8 cellular contexts compared by ENCODE assay signal in the genomic region with DNA sequence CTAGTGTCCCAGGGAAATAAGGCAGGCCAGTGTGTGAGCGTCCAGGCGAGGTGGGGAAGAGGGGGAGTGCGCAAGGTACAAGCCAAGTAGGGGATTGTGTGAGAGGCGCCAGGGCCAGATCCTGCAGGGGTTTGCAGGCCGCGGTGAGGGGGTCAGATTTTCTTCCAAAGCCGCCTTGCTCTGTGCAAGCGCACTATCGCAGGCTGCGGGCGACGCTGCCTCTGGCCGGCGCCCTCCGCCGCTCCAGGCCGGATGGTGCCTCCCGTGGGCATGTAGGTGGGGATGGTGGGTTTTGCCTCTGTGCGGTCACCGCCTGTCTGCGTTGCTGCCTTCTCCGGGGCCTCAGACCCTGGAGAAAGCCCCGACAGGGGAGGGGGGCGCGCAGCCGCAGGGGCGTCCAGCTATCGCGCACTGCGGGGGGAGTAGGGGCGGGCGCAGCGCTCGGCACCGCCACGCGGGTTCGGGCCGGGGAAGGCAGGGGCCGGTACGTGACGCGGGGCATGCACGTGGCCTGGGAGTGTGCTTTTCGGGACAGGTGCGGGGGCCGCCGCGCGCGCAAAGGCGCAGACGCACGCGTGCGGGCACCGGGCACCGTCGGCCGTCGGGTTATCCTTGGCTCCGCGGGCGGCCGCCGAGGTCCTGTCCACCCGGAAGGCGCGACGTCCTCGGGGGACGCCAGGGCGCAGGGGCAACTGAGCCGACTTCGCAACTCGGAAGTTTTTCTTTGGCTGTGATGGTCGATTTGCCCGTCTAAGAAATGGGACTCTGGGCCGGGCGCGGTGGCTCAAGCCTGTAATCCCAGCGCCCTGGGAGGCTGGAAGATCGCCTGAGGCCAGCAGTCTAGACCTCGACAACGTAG. TPM values are rescaled to one million over a fixed set of nuclear protein-coding genes. Genes with fewer than 3 reads are reported as not detected.
DNase-seq lines count a peak whose midpoint lies in the region; ATAC-seq and TF ChIP-seq lines count a peak whose summit lies in the region.

No MANE protein-coding gene starts in this region.

- intact Hi-C loops in IMR-90 (cut with micrococcal nuclease): loop anchor here (2.0 to 10.0 kb wide), 4 partner anchors 42 to 186 kb away; partner anchors contain the start of gene USP7
- intact Hi-C loops in activated CD8-positive, alpha-beta T cell treated with anti-CD3 and anti-CD28 coated beads for 36 hours (cut with micrococcal nuclease): loop anchor here (2.0 to 5.0 kb wide), 3 partner anchors 18 to 128 kb away; partner anchors contain the start of gene USP7

- peak overlapping the region; percentile 98 for H3K27ac Mint-ChIP-seq in activated CD8-positive, alpha-beta T cell treated with anti-CD3 and anti-CD28 coated beads for 36 hours
- peak overlapping the region; percentile 71 to 97 for H3K27ac Mint-ChIP-seq in effector memory CD8-positive, alpha-beta T cell
- peak overlapping the region; percentile 91 for H3K27ac Mint-ChIP-seq in mesothelial cell of epicardium

- peak overlapping the region; percentile 43 for H2BK120ac ChIP-seq in IMR-90 (ENCODE audit: low read depth, low read length)

- H3K18ac ChIP-seq in IMR-90 (ENCODE audit: low read depth, low read length): peak overlapping the region; percentile 79

- TF ChIP-seq CTCF in AG04449 (IDR thresholded peaks at IDR 0.05; ENCODE audit: insufficient read depth, low read length, missing control alignments) (peak; percentile 2), IMR-90 (conservative IDR thresholded peaks at IDR 0.05; ENCODE audit: low read depth, low read length) (no peak), mesothelial cell of epicardium (IDR thresholded peaks at IDR 0.05; ENCODE audit: unreplicated experiment) (no peak)
- TF ChIP-seq CTCF in activated CD8-positive, alpha-beta T cell treated with anti-CD3 and anti-CD28 coated beads for 36 hours (IDR thresholded peaks at IDR 0.05): no peak

- H3K14ac ChIP-seq in IMR-90 (replicated peaks; ENCODE audit: low read depth, low read length): peak overlapping the region; percentile 79

- no peaks in the 10 kb centered on the region for H3K9me3 ChIP-seq in IMR-90 (ENCODE audit: control insufficient read depth, insufficient read depth, low read length)

- peak overlapping the region; percentile 72 for H4K91ac ChIP-seq in IMR-90 (ENCODE audit: insufficient read depth, low read depth, low read length)

- peak overlapping the region; percentile 77 for H3K27ac ChIP-seq in IMR-90 (ENCODE audit: insufficient read depth, low read length)

- peaks cover 25% of the 10 kb centered on the region for H3K36me3 Mint-ChIP-seq in activated CD8-positive, alpha-beta T cell treated with anti-CD3 and anti-CD28 coated beads for 36 hours (ENCODE audit: low read depth)
- H3K36me3 Mint-ChIP-seq in effector memory CD8-positive, alpha-beta T cell (ENCODE audit: insufficient read depth): peaks cover 49% of the 10 kb centered on the region
- H3K36me3 Mint-ChIP-seq in mesothelial cell of epicardium: peaks cover 3% of the 10 kb centered on the region

- peak overlapping the region; percentile 85 for H2BK5ac ChIP-seq in IMR-90 (ENCODE audit: low read depth, low read length, poor library complexity, severe bottlenecking)

- H4K20me1 ChIP-seq in IMR-90 (ENCODE audit: insufficient read depth, low read length): peaks cover 29% of the 10 kb centered on the region

- in situ Hi-C loops in IMR-90 (cut with MboI; ENCODE audit: low sequenced_read_pairs): loop anchor here (10.0 kb wide), 1 partner anchor 126 kb away; the partner anchor contains the start of gene USP7

- peaks cover 0 to 10% of the 10 kb centered on the region in 2 experiments; a peak in 2 of 4 replicates for H3K79me1 ChIP-seq in IMR-90 (ENCODE audit: low read depth in 1 of 2, low read length in 2 of 2)

- H3K9ac ChIP-seq in IMR-90 (ENCODE audit: low read depth, low read length): peak overlapping the region; percentile 76

- H3K4me3 ChIP-seq in AG04449 (ENCODE audit: low read depth, low read length) (peak overlapping the region; percentile 68), IMR-90 (ENCODE audit: insufficient read depth, low read depth, low read length) (peak overlapping the region; percentile 61)

- H3K4me2 ChIP-seq in IMR-90 (ENCODE audit: low read depth, low read length): peak overlapping the region; percentile 93

- DNase-seq in AG04449 (ENCODE audit: low read depth, low spot score) (no peak), IMR-90 (no peak), mesothelial cell of epicardium (ENCODE audit: low spot score in 2 of 2, unreplicated experiment in 2 of 2) (peak; percentile 32 to 63), NCI-H1105 (lab: John Stamatoyannopoulos, UW) (no peak), cerebellar nuclear complex (lab: John Stamatoyannopoulos, UW) (no peak)
- peak; percentile 64 for DNase-seq in activated CD8-positive, alpha-beta T cell treated with anti-CD3 and anti-CD28 coated beads for 36 hours
- DNase-seq in effector memory CD8-positive, alpha-beta T cell: peak; percentile 14 to 26 (median 24)
- DNase-seq in stimulated activated naive CD8-positive, alpha-beta T cell treated with anti-CD3 and anti-CD28 coated beads, Interleukin-15, Interleukin-2, amounts not matched to agents 100 U/mL and 50 U/mL, for 24 hours: peak; percentile 71

- peak overlapping the region; percentile 86; the same call in 1 of the 2 replicates for H3K56ac ChIP-seq in IMR-90 (ENCODE audit: extremely low read depth, insufficient read depth, low read length)

- H2AFZ ChIP-seq in IMR-90 (replicated peaks; ENCODE audit: low read length, poor library complexity): peak overlapping the region; percentile 92

- dilution Hi-C loops in IMR-90 (cut with HindIII; ENCODE audit: low sequenced_read_pairs, unreplicated experiment): no loop called here

- H3K4me1 Mint-ChIP-seq in activated CD8-positive, alpha-beta T cell treated with anti-CD3 and anti-CD28 coated beads for 36 hours (ENCODE audit: low read depth): peaks cover 17% of the 10 kb centered on the region
- H3K4me1 Mint-ChIP-seq in effector memory CD8-positive, alpha-beta T cell (ENCODE audit: low read depth in 2 of 2): peaks cover 22 to 29% of the 10 kb centered on the region in 2 donors
- H3K4me1 Mint-ChIP-seq in mesothelial cell of epicardium: peaks cover 27% of the 10 kb centered on the region

- H3K23ac ChIP-seq in IMR-90 (ENCODE audit: low read depth, low read length): peak overlapping the region; percentile 76

- H2BK20ac ChIP-seq in IMR-90 (ENCODE audit: low read depth, low read length): no peak overlapping the region

- H4K8ac ChIP-seq in IMR-90 (ENCODE audit: low read depth in 2 of 2, low read length in 2 of 2): peak overlapping the region; percentile 92 to 97

- no peaks in the 10 kb centered on the region for H3K9me3 Mint-ChIP-seq in activated CD8-positive, alpha-beta T cell treated with anti-CD3 and anti-CD28 coated beads for 36 hours
- H3K9me3 Mint-ChIP-seq in effector memory CD8-positive, alpha-beta T cell: no peaks in the 10 kb centered on the region
- no peaks in the 10 kb centered on the region for H3K9me3 Mint-ChIP-seq in mesothelial cell of epicardium

- peak overlapping the region; percentile 86 for H4K5ac ChIP-seq in IMR-90 (ENCODE audit: low read depth, low read length)

- ATAC-seq in IMR-90 (ENCODE audit: low read depth): no peak
- no peak for ATAC-seq in activated CD8-positive, alpha-beta T cell treated with anti-CD3 and anti-CD28 coated beads for 36 hours
- no peak for ATAC-seq in effector memory CD8-positive, alpha-beta T cell (replicated peaks)
- no peak for ATAC-seq in stimulated activated naive CD8-positive, alpha-beta T cell treated with anti-CD3 and anti-CD28 coated beads, Interleukin-15, Interleukin-2, amounts not matched to agents 100 U/mL and 50 U/mL, for 24 hours

- peaks cover 9% of the 10 kb centered on the region for H3K36me3 ChIP-seq in IMR-90 (ENCODE audit: control insufficient read depth, insufficient read depth, low read length)

- peak overlapping the region; percentile 88 for H3K4me3 Mint-ChIP-seq in activated CD8-positive, alpha-beta T cell treated with anti-CD3 and anti-CD28 coated beads for 36 hours
- peak overlapping the region; percentile 90 to 97 for H3K4me3 Mint-ChIP-seq in effector memory CD8-positive, alpha-beta T cell
- H3K4me3 Mint-ChIP-seq in mesothelial cell of epicardium: peak overlapping the region; percentile 80

- H3K9me1 ChIP-seq in IMR-90 (ENCODE audit: insufficient read depth, low read length): peaks cover 4% of the 10 kb centered on the region

- H2BK15ac ChIP-seq in IMR-90 (ENCODE audit: low read depth, low read length): peak overlapping the region; percentile 48; the same call in 1 of the 3 replicates

- POLR2A ChIA-PET in AG04449 (lab: Yijun Ruan, JAX) (interaction anchor here (0.6 to 3.0 kb wide), 14 partner anchors 9 to 132 kb away, joined by 3 to 32 read pairs (median 5); no protein-coding TSS in a partner anchor), IMR-90 (lab: Charles Lee; ENCODE audit: unreplicated experiment) (interaction anchor here (0.6 to 1.0 kb wide), 3 partner anchors 9 to 17 kb away, joined by 3 to 14 read pairs (median 4); no protein-coding TSS in a partner anchor)
- POLR2A ChIA-PET in activated CD8-positive, alpha-beta T cell treated with anti-CD3 and anti-CD28 coated beads for 36 hours (lab: Charles Lee): interaction anchor here (1.0 to 4.9 kb wide), 9 partner anchors 11 to 222 kb away, joined by 3 to 78 read pairs (median 15); partner anchors contain the start of gene CARHSP1

- H3K4ac ChIP-seq in IMR-90 (ENCODE audit: low read depth, low read length): peak overlapping the region; percentile 86

- peak overlapping the region; percentile 89 for H2AK9ac ChIP-seq in IMR-90 (replicated peaks; ENCODE audit: low read depth, low read length, poor library complexity)

- no peak for TF ChIP-seq RAD21 in IMR-90 (IDR thresholded peaks at IDR 0.05; ENCODE audit: low read length)

- peak overlapping the region; percentile 59 for H2AK5ac ChIP-seq in IMR-90 (ENCODE audit: low read depth, low read length)

- H3K27me3 Mint-ChIP-seq in activated CD8-positive, alpha-beta T cell treated with anti-CD3 and anti-CD28 coated beads for 36 hours: no peaks in the 10 kb centered on the region
- no peaks in the 10 kb centered on the region for H3K27me3 Mint-ChIP-seq in effector memory CD8-positive, alpha-beta T cell
- peaks cover 2% of the 10 kb centered on the region for H3K27me3 Mint-ChIP-seq in mesothelial cell of epicardium (ENCODE audit: low read depth)

- CTCF ChIA-PET in AG04449 (lab: Yijun Ruan, JAX) (interaction anchor here (1.5 to 2.4 kb wide), 2 partner anchors 13 to 81 kb away, joined by 5 to 6 read pairs; no protein-coding TSS in a partner anchor), IMR-90 (lab: Yijun Ruan, JAX) (interaction anchor here (1.0 kb wide), 1 partner anchor 12 kb away, joined by 3 read pairs; no protein-coding TSS in a partner anchor)
- CTCF ChIA-PET in activated CD8-positive, alpha-beta T cell treated with anti-CD3 and anti-CD28 coated beads for 36 hours (lab: Charles Lee): interaction anchor here (1.4 to 1.8 kb wide), 3 partner anchors 10 to 154 kb away, joined by 3 to 6 read pairs (median 5); no protein-coding TSS in a partner anchor

- no peak for TF ChIP-seq POLR2A in IMR-90 (IDR thresholded peaks at IDR 0.05; ENCODE audit: low read depth, low read length)

- no peaks in the 10 kb centered on the region for H3K27me3 ChIP-seq in IMR-90 (ENCODE audit: control insufficient read depth, insufficient read depth, low read length)

- no TSS peak for BruUV-seq in IMR-90 (replicated peaks; lab: Mats Ljungman, UMichigan)

- H3K4me1 ChIP-seq in IMR-90 (ENCODE audit: control insufficient read depth, insufficient read depth, low read length): no peaks in the 10 kb centered on the region; the same call in 1 of the 2 replicates

- 8% methylated on average over 31 of the region's 85 CpGs; no CpG with 5 or more reads in 1 of the 2 experiments for whole genome bisulfite sequencing in IMR-90 (ENCODE audit: extremely low coverage in 2 of 2, insufficient read length in 1 of 2), 2 experiments

RNA-seq across cellular contexts. Expression of gene HAPSTR1, which starts 1.1 kb away (rescaled TPM):
- 56.5 and 81.9 TPM in 2 replicates for total RNA-seq in IMR-90 (2012; rRNA removed)
- 18.4 and 22.2 TPM in 2 replicates for polyA plus RNA-seq in IMR-90 (2012; rRNA removed)
- polyA plus RNA-seq in IMR-90 (2012; cell fraction: cytosol; rRNA removed): 5.9 and 7.3 TPM in 2 replicates
- polyA plus RNA-seq in IMR-90 (2012; cell fraction: nucleus; rRNA removed; ENCODE audit: low replicate concordance): 5.7 and 23.8 TPM in 2 replicates
- 10 to 100 TPM; 52.5 to 53.4 TPM for total RNA-seq in activated CD8-positive, alpha-beta T cell treated with anti-CD3 and anti-CD28 coated beads for 36 hours
- total RNA-seq in mesothelial cell of epicardium: 76.7 to 80.6 TPM (median 78.9 TPM) in 3 replicates

Comparison
In these comparisons a context has a peak if more than half of its experiments do, and no peak if none do; other contexts are left out.
1. DNase-seq: peak in activated CD8-positive, alpha-beta T cell treated with anti-CD3 and anti-CD28 coated beads for 36 hours (single experiment), effector memory CD8-positive, alpha-beta T cell (3 of 3), mesothelial cell of epicardium (2 of 2) and stimulated activated naive CD8-positive, alpha-beta T cell treated with anti-CD3 and anti-CD28 coated beads, Interleukin-15, Interleukin-2, amounts not matched to agents 100 U/mL and 50 U/mL, for 24 hours (single experiment); none in AG04449 (single experiment), IMR-90 (single experiment), NCI-H1105 (single experiment) and cerebellar nuclear complex (0 of 2).
2. Peak in every context shown above with its lines, with median percentiles within 50 percentile points of each other: H3K27ac Mint-ChIP-seq and H3K4me3 Mint-ChIP-seq.